ENCODE assay signal across 2 cellular contexts in the genomic region with DNA sequence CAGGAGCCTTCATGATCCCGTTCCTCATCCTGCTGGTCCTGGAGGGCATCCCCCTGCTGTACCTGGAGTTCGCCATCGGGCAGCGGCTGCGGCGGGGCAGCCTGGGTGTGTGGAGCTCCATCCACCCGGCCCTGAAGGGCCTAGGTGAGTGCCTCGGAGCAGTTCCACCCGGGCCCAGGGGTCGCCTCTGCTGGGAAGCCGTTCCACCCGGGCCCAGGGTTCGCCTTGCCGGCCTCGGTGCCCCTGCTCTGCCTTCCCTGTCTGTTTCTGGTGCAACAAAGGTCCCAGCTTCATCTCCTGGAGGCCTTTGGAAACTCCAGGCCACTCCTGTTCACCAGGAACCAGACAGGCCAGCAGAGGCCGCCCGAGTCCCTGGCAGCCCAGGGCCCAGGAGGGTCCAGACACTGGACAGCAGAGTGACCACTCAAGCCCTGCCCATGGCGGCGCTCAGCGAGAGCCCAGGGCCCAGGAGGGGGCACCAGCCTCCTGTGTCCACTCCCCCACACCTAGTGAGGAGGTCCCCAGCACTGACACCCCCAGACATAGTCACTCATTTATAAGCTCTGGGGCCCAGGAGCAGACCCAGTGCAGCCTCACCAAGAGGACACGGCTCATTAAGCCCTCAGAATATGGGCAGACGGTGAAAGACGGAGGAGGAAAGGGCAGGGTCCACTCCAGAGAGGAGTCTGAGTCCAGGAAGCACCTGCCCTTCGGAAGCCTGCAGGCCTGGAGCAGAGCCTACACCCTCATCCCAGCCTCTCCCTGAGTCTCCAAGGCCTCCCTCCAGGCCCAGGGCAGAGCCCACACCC.
TF ChIP-seq lines count a peak whose summit lies in the region.

No MANE protein-coding gene starts in this region.

TF ChIP-seq in Ishikawa, 13 proteins besides CTCF, POLR2A, EP300 and RAD21:
- TF ChIP-seq YY1 (IDR thresholded peaks at IDR 0.05; ENCODE audit: low read depth) (no peak), CEBPB (IDR thresholded peaks at IDR 0.05) (no peak), CREB1 (IDR thresholded peaks at IDR 0.05; ENCODE audit: low read depth) (no peak), ZBTB7A (IDR thresholded peaks at IDR 0.05; ENCODE audit: low read depth) (no peak), NFIC (IDR thresholded peaks at IDR 0.05) (no peak), TEAD4 (IDR thresholded peaks at IDR 0.05) (no peak), EGR1 (IDR thresholded peaks at IDR 0.05) (no peak), TCF12 (IDR thresholded peaks at IDR 0.05; ENCODE audit: low read depth) (no peak), FOXM1 (IDR thresholded peaks at IDR 0.05; ENCODE audit: borderline replicate concordance, low read depth) (no peak), TAF1 (IDR thresholded peaks at IDR 0.05; ENCODE audit: low read depth) (no peak)
- TF ChIP-seq, protein P1, sequence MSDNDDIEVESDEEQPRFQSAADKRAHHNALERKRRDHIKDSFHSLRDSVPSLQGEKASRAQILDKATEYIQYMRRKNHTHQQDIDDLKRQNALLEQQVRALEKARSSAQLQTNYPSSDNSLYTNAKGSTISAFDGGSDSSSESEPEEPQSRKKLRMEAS (IDR thresholded peaks at IDR 0.05), result no peak
- TF ChIP-seq, protein P2, sequence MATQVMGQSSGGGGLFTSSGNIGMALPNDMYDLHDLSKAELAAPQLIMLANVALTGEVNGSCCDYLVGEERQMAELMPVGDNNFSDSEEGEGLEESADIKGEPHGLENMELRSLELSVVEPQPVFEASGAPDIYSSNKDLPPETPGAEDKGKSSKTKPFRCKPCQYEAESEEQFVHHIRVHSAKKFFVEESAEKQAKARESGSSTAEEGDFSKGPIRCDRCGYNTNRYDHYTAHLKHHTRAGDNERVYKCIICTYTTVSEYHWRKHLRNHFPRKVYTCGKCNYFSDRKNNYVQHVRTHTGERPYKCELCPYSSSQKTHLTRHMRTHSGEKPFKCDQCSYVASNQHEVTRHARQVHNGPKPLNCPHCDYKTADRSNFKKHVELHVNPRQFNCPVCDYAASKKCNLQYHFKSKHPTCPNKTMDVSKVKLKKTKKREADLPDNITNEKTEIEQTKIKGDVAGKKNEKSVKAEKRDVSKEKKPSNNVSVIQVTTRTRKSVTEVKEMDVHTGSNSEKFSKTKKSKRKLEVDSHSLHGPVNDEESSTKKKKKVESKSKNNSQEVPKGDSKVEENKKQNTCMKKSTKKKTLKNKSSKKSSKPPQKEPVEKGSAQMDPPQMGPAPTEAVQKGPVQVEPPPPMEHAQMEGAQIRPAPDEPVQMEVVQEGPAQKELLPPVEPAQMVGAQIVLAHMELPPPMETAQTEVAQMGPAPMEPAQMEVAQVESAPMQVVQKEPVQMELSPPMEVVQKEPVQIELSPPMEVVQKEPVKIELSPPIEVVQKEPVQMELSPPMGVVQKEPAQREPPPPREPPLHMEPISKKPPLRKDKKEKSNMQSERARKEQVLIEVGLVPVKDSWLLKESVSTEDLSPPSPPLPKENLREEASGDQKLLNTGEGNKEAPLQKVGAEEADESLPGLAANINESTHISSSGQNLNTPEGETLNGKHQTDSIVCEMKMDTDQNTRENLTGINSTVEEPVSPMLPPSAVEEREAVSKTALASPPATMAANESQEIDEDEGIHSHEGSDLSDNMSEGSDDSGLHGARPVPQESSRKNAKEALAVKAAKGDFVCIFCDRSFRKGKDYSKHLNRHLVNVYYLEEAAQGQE (IDR thresholded peaks at IDR 0.05; ENCODE audit: low read depth), result no peak
- TF ChIP-seq, protein P3, sequence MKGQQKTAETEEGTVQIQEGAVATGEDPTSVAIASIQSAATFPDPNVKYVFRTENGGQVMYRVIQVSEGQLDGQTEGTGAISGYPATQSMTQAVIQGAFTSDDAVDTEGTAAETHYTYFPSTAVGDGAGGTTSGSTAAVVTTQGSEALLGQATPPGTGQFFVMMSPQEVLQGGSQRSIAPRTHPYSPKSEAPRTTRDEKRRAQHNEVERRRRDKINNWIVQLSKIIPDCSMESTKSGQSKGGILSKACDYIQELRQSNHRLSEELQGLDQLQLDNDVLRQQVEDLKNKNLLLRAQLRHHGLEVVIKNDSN (IDR thresholded peaks at IDR 0.05), result no peak

TF ChIP-seq in GM12878, 131 proteins besides CTCF, POLR2A, EP300 and RAD21:
- TF ChIP-seq, protein P4, sequence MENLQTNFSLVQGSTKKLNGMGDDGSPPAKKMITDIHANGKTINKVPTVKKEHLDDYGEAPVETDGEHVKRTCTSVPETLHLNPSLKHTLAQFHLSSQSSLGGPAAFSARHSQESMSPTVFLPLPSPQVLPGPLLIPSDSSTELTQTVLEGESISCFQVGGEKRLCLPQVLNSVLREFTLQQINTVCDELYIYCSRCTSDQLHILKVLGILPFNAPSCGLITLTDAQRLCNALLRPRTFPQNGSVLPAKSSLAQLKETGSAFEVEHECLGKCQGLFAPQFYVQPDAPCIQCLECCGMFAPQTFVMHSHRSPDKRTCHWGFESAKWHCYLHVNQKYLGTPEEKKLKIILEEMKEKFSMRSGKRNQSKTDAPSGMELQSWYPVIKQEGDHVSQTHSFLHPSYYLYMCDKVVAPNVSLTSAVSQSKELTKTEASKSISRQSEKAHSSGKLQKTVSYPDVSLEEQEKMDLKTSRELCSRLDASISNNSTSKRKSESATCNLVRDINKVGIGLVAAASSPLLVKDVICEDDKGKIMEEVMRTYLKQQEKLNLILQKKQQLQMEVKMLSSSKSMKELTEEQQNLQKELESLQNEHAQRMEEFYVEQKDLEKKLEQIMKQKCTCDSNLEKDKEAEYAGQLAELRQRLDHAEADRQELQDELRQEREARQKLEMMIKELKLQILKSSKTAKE (IDR thresholded peaks at IDR 0.05; ENCODE audit: low read depth, poor library complexity, severe bottlenecking), result no peak
- TF ChIP-seq SMC3 (IDR thresholded peaks at IDR 0.05; ENCODE audit: borderline replicate concordance, low read length), result peak; percentile 33; the same call in 1 of the 2 replicates
- TF ChIP-seq SPI1 (IDR thresholded peaks at IDR 0.05; ENCODE audit: borderline replicate concordance, insufficient read depth, low read depth, low read length), result no peak
TF ChIP-seq in GM12878: peak in this region for 1.
